In the genomic region with DNA sequence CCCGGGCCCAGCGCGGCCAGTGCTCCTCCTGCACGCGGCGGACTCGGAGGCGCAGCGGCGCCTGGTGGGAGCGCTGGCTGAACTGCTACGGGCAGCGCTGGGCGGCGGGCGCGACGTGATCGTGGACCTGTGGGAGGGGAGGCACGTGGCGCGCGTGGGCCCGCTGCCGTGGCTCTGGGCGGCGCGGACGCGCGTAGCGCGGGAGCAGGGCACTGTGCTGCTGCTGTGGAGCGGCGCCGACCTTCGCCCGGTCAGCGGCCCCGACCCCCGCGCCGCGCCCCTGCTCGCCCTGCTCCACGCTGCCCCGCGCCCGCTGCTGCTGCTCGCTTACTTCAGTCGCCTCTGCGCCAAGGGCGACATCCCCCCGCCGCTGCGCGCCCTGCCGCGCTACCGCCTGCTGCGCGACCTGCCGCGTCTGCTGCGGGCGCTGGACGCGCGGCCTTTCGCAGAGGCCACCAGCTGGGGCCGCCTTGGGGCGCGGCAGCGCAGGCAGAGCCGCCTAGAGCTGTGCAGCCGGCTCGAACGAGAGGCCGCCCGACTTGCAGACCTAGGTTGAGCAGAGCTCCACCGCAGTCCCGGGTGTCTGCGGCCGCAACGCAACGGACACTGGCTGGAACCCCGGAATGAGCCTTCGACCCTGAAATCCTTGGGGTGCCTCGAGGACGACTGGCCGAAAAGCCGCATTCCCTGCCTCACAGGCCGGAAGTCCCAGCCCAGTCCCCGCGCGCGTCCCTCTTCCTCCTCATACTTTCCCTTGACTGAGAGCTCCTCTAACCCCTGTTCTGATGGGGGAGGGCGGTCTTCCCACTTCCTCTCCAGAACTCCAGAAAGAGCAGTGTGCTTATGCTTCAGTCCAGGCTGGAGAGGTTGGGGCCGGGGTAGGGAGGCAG, we compare ENCODE assay signal across 8 cellular contexts. TPM values are rescaled to one million over a fixed set of nuclear protein-coding genes. Genes with fewer than 3 reads are reported as not detected.
DNase-seq lines count a peak whose midpoint lies in the region; ATAC-seq, FAIRE-seq and TF ChIP-seq lines count a peak whose summit lies in the region.

No MANE protein-coding gene starts in this region.

- H3K27me3 Mint-ChIP-seq in activated naive CD8-positive, alpha-beta T cell treated with anti-CD3 and anti-CD28 coated beads, Interleukin-2, amount 50 U/mL, for 24 hours = peaks cover 3% of the 10 kb centered on the region

- H3K4me3 Mint-ChIP-seq in activated naive CD8-positive, alpha-beta T cell treated with anti-CD3 and anti-CD28 coated beads, Interleukin-2, amount 50 U/mL, for 24 hours = peak overlapping the region; percentile 68

- 1% methylated on average over 75 to 99 of the region's 99 CpGs for WGBS in heart right ventricle, 2 donors
- WGBS in pancreas, 2 donors = 1% methylated on average over 61 to 99 of the region's 99 CpGs

- H3K27ac Mint-ChIP-seq in activated naive CD8-positive, alpha-beta T cell treated with anti-CD3 and anti-CD28 coated beads, Interleukin-2, amount 50 U/mL, for 24 hours = peak overlapping the region; percentile 59

- H3K4me1 Mint-ChIP-seq in activated naive CD8-positive, alpha-beta T cell treated with anti-CD3 and anti-CD28 coated beads, Interleukin-2, amount 50 U/mL, for 24 hours = peaks cover 19% of the 10 kb centered on the region

- H3K36me3 ChIP-seq in heart right ventricle (peaks cover 0 to 16% (median 0%) of the 10 kb centered on the region in 9 donors), pancreas (peaks cover 0 to 7% (median 0%) of the 10 kb centered on the region in 3 donors)

- intact Hi-C loops in heart right ventricle (cut with DNase I) = loop anchor here in 3 of 10 donors (5.0 to 10.0 kb wide), 4 partner anchors 53 to 73 kb away; a partner anchor contains a TSS
- intact Hi-C loops in pancreas (cut with DNase I) = no loop called here

- H3K27me3 ChIP-seq in heart right ventricle (no peaks in the 10 kb centered on the region), pancreas (no peaks in the 10 kb centered on the region)

- peak; percentile 42 for ATAC-seq in GM19043 (IDR thresholded peaks at IDR 0.05; ENCODE audit: low read depth, unreplicated experiment)
- peak; percentile 55 for ATAC-seq in activated naive CD8-positive, alpha-beta T cell treated with anti-CD3 and anti-CD28 coated beads, Interleukin-2, amount 50 U/mL, for 24 hours
- peak; percentile 51 to 77 (median 68) for ATAC-seq in heart right ventricle
- peak; percentile 54 to 73 (median 59) for ATAC-seq in pancreas
- ATAC-seq in GM19328 (IDR thresholded peaks at IDR 0.05; ENCODE audit: unreplicated experiment) = no peak

- H3K27ac ChIP-seq in heart right ventricle (peak overlapping the region; percentile 70 to 97 (median 88)), pancreas (peak overlapping the region; percentile 67 to 90 (median 82))

- DNase-seq in AML-193 (lab: John Stamatoyannopoulos, UW) (peak; percentile 41 to 57), NCI-H748 (lab: John Stamatoyannopoulos, UW; ENCODE audit: unreplicated experiment) (peak; percentile 62), heart right ventricle (peak; percentile 77 to 78), pancreas (peak; percentile 67 to 93 (median 74)), putamen (ENCODE audit: low spot score) (no peak)
- DNase-seq in activated naive CD8-positive, alpha-beta T cell treated with anti-CD3 and anti-CD28 coated beads, Interleukin-2, amount 50 U/mL, for 24 hours = peak; percentile 47

- H3K36me3 Mint-ChIP-seq in activated naive CD8-positive, alpha-beta T cell treated with anti-CD3 and anti-CD28 coated beads, Interleukin-2, amount 50 U/mL, for 24 hours (ENCODE audit: low read depth) = no peaks in the 10 kb centered on the region

- H3K9me3 ChIP-seq in heart right ventricle (no peaks in the 10 kb centered on the region), pancreas (no peaks in the 10 kb centered on the region)

- FAIRE-seq in pancreas (lab: Jason Lieb, UNC) = no peak

- TF ChIP-seq CTCF in heart right ventricle (IDR thresholded peaks at IDR 0.05) (peak in 7 of 9 donors; percentile 19 to 65 (median 45)), pancreas (IDR thresholded peaks at IDR 0.05) (no peak)

- H3K4me3 ChIP-seq in heart right ventricle = peak overlapping the region; percentile 51 to 79 (median 65)
- H3K4me3 ChIP-seq in pancreas = peak overlapping the region; percentile 42 to 71 (median 52)

- H3K4me1 ChIP-seq in heart right ventricle = peaks cover 11 to 42% (median 30%) of the 10 kb centered on the region in 9 donors
- H3K4me1 ChIP-seq in pancreas = peaks cover 17 to 24% (median 23%) of the 10 kb centered on the region in 3 donors

- no peaks in the 10 kb centered on the region for H3K9me3 Mint-ChIP-seq in activated naive CD8-positive, alpha-beta T cell treated with anti-CD3 and anti-CD28 coated beads, Interleukin-2, amount 50 U/mL, for 24 hours

RNA-seq across cellular contexts. Expression of a gene that starts 1.4 kb away (rescaled TPM):
- total RNA-seq in heart right ventricle (10 to 100 TPM; 18.6 to 36.2 (median 27.9) TPM), pancreas (10 to 100 TPM; 11.9 to 19.8 (median 13.2) TPM)
- polyA plus RNA-seq in heart right ventricle (10 to 100 TPM; 40.7 to 62.3 TPM), pancreas (10 to 100 TPM; 51.6 to 55.7 TPM)

RNA-seq across cellular contexts. Expression of a gene that starts 12.8 kb away (rescaled TPM):
- total RNA-seq in heart right ventricle = 1 to 10 TPM in 4 of 10 donors, under 1 TPM in 6; 0.16 to 2.3 (median 0.92) TPM
- polyA plus RNA-seq in heart right ventricle = 1 to 10 TPM; 1.3 to 1.6 TPM
- total RNA-seq in pancreas = 10 to 100 TPM in 3 of 6 donors, 1 to 10 TPM in 3; 6.4 to 14.1 (median 9.4) TPM
- polyA plus RNA-seq in pancreas = 10 to 100 TPM in 1 of 2 donors, 1 to 10 TPM in 1; 8.0 to 15.6 TPM

RNA-seq across cellular contexts. Expression of a gene that starts 18.1 kb away (rescaled TPM):
- total RNA-seq in heart right ventricle = 10 to 100 TPM; 49.5 to 76.5 (median 65.4) TPM
- 10 to 100 TPM; 58.0 to 92.1 TPM for polyA plus RNA-seq in heart right ventricle
- total RNA-seq in pancreas = 10 to 100 TPM; 11.3 to 36.6 (median 13.2) TPM
- polyA plus RNA-seq in pancreas = 10 to 100 TPM; 34.3 to 45.9 TPM

RNA-seq across cellular contexts. Expression of a gene that starts 25.1 kb away (rescaled TPM):
- 10 to 100 TPM; 13.8 to 25.0 (median 18.0) TPM for total RNA-seq in heart right ventricle
- polyA plus RNA-seq in heart right ventricle = 10 to 100 TPM; 23.2 to 69.3 TPM
- total RNA-seq in pancreas = 10 to 100 TPM; 16.3 to 24.5 (median 19.6) TPM
- 10 to 100 TPM; 25.9 to 27.1 TPM for polyA plus RNA-seq in pancreas

RNA-seq across cellular contexts. Expression of a gene that starts 35.4 kb away (rescaled TPM):
- 10 to 100 TPM in 2 of 10 donors, 1 to 10 TPM in 5, under 1 TPM in 2, not detected in 1; 0.27 to 18.3 (median 4.4) TPM for total RNA-seq in heart right ventricle
- polyA plus RNA-seq in heart right ventricle = 10 to 100 TPM in 1 of 2 donors, 1 to 10 TPM in 1; 8.0 to 25.3 TPM
- 10 to 100 TPM in 1 of 6 donors, 1 to 10 TPM in 1, under 1 TPM in 3, not detected in 1; 0.16 to 11.5 (median 0.87) TPM for total RNA-seq in pancreas
- polyA plus RNA-seq in pancreas = 10 to 100 TPM in 1 of 2 donors, 1 to 10 TPM in 1; 1.1 to 10.9 TPM

Comparison
In these comparisons a context has a peak if more than half of its experiments do, and no peak if none do; other contexts are left out.
1. CTCF ChIP-seq: peak in heart right ventricle (7 of 9); none in pancreas (0 of 4).